22 cellular contexts compared by ENCODE assay signal in the genomic region with DNA sequence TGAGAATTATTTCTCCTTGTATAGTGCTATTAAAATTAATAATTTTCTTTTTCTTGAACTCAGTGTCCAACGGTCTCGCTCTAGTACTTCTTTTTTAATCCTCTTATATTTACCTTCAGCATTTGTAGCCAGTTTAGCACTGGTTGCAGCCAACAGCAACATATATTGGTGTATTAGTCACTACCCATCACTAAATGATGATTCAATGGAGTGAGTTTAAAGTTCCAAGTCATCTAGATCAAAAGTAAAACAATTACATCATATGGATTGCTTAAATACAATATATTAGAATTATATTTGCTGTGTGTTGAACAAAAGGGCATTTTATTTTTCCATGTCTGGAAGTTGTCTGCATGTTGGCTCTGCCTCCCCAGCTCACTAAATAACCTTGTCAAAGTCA.
A peak's percentile ranks its signal among the peaks of the same experiment; 100 is the strongest.
DNase-seq lines count a peak whose midpoint lies in the region; ATAC-seq, FAIRE-seq and TF ChIP-seq lines count a peak whose summit lies in the region.
"Had no signal": no experiment of that assay in that cellular context is flagged by ENCODE, and none has a peak within 500 bp of the region (broad histone marks: within the 10 kb centered on the region; RNA-seq: fewer than 3 reads in every experiment).

No MANE protein-coding gene starts in this region.

- H3K4me1 Mint-ChIP-seq in endodermal cell: peaks cover 20% of the 10 kb centered on the region
- H3K4me1 Mint-ChIP-seq: activated CD4-positive, alpha-beta T cell treated with anti-CD3 and anti-CD28 coated beads, Interleukin-2, amount 10 ng/mL, durations not matched to agents 7 days and 5 days had no signal

- H3K4me3 ChIP-seq in GM23248 (no peak overlapping the region), endothelial cell of umbilical vein (replicated peaks in 1 of 3; ENCODE audit: insufficient read depth in 1 of 3, low read depth in 1 of 3, low read length in 3 of 3) (no peak overlapping the region), vagina (no peak overlapping the region), endodermal cell (ENCODE audit: low read length) (no peak overlapping the region)
- H3K4me3 ChIP-seq: lung, ovary, uterus had no signal

- H3K9me3 Mint-ChIP-seq in endodermal cell: peaks cover 5% of the 10 kb centered on the region
- H3K9me3 Mint-ChIP-seq: activated CD4-positive, alpha-beta T cell treated with anti-CD3 and anti-CD28 coated beads, Interleukin-2, amount 10 ng/mL, durations not matched to agents 7 days and 5 days had no signal

- H3K27ac Mint-ChIP-seq in endodermal cell: no peak overlapping the region
- H3K27ac Mint-ChIP-seq: activated CD4-positive, alpha-beta T cell treated with anti-CD3 and anti-CD28 coated beads, Interleukin-2, amount 10 ng/mL, durations not matched to agents 7 days and 5 days; naive B cell had no signal

- ATAC-seq in GM19397 (IDR thresholded peaks at IDR 0.05; ENCODE audit: unreplicated experiment): no peak
- ATAC-seq: Panc1 had no signal

- no peak overlapping the region for H3K9ac ChIP-seq in GM23248
- no peak overlapping the region for H3K9ac ChIP-seq in endothelial cell of umbilical vein (replicated peaks; ENCODE audit: extremely low read depth, insufficient read depth, low read length)
- H3K9ac ChIP-seq in endodermal cell (ENCODE audit: extremely low read depth, low read length, poor library complexity, severe bottlenecking): no peak overlapping the region

- no peaks in the 10 kb centered on the region for H3K9me1 ChIP-seq in endothelial cell of umbilical vein (replicated peaks; ENCODE audit: control insufficient read depth, extremely low read depth, insufficient read depth, low read length)

- H3K27me3 ChIP-seq in GM23248 (replicated peaks; ENCODE audit: insufficient read depth) (no peaks in the 10 kb centered on the region), endothelial cell of umbilical vein (ENCODE audit: control insufficient read depth in 2 of 2, insufficient read depth in 2 of 2, low read length in 2 of 2) (no peaks in the 10 kb centered on the region), vagina (no peaks in the 10 kb centered on the region), endodermal cell (ENCODE audit: control insufficient read depth, insufficient read depth, low read length, poor library complexity, severe bottlenecking) (no peaks in the 10 kb centered on the region)
- H3K27me3 ChIP-seq: ovary, uterus had no signal

- FAIRE-seq in endothelial cell of umbilical vein (lab: Jason Lieb, UNC): no peak
- FAIRE-seq: colon, islet of Langerhans had no signal

- no peaks in the 10 kb centered on the region for H4K20me1 ChIP-seq in GM23248 (ENCODE audit: insufficient read depth)
- no peaks in the 10 kb centered on the region for H4K20me1 ChIP-seq in endothelial cell of umbilical vein (replicated peaks; ENCODE audit: control insufficient read depth, extremely low read depth, insufficient read depth, low read length)

- TF ChIP-seq CTCF in RWPE1 (conservative IDR thresholded peaks at IDR 0.05; ENCODE audit: low read depth) (no peak), endothelial cell of umbilical vein (IDR thresholded peaks at IDR 0.05; ENCODE audit: extremely low read depth in 1 of 2, insufficient read depth in 1 of 2, low read depth in 1 of 2, low read length in 2 of 2) (no peak), vagina (IDR thresholded peaks at IDR 0.05) (no peak), endodermal cell (conservative IDR thresholded peaks at IDR 0.05) (no peak)

- DNase-seq in GM23248: peak; percentile 21
- peak; percentile 63 for DNase-seq in RWPE1 (ENCODE audit: low spot score)
- DNase-seq in endothelial cell of umbilical vein (ENCODE audit: low read depth, low spot score): peak; percentile 6
- DNase-seq in kidney tubule cell (ENCODE audit: low spot score): peak; percentile 35
- DNase-seq in vagina (ENCODE audit: extremely low spot score in 2 of 2): no peak
- no peak for DNase-seq in posterior cingulate gyrus
- DNase-seq in endodermal cell: no peak
- DNase-seq: activated CD4-positive, alpha-beta T cell treated with anti-CD3 and anti-CD28 coated beads, Interleukin-2, amount 10 ng/mL, durations not matched to agents 7 days and 5 days; activated gamma-delta T cell treated with Interleukin-2 at 50 U/mL for 16 hours; amygdala; DND-41; naive B cell; NCI-H774; ovary; stimulated activated CD4-positive, alpha-beta T cell treated with anti-CD3 and anti-CD28 coated beads, Interleukin-2, amount 100 ng/mL, for 48 hours; substantia nigra; uterus had no signal

- H3K4me1 ChIP-seq in GM23248 (ENCODE audit: insufficient read depth): no peaks in the 10 kb centered on the region
- peaks cover under 1% of the 10 kb centered on the region for H3K4me1 ChIP-seq in endothelial cell of umbilical vein (ENCODE audit: control insufficient read depth, extremely low read depth, insufficient read depth, low read length)
- H3K4me1 ChIP-seq in vagina: no peaks in the 10 kb centered on the region
- peaks cover 6% of the 10 kb centered on the region for H3K4me1 ChIP-seq in endodermal cell (ENCODE audit: control insufficient read depth, insufficient read depth, low read length)
- H3K4me1 ChIP-seq: uterus had no signal

- POLR2A ChIA-PET in RWPE1 (lab: Yijun Ruan, JAX; ENCODE audit: low non-redundant PET): no interaction called here
- POLR2A ChIA-PET in endothelial cell of umbilical vein (lab: Charles Lee): no interaction called here

- TF ChIP-seq POLR2A in endothelial cell of umbilical vein (IDR thresholded peaks at IDR 0.05; ENCODE audit: low read depth, low read length) (no peak), vagina (IDR thresholded peaks at IDR 0.05) (no peak)

- no TSS peak for BruUV-seq in endothelial cell of umbilical vein (replicated peaks; lab: Mats Ljungman, UMichigan)

- H3K36me3 ChIP-seq in GM23248 (ENCODE audit: low read depth): no peaks in the 10 kb centered on the region
- no peaks in the 10 kb centered on the region for H3K36me3 ChIP-seq in endothelial cell of umbilical vein (ENCODE audit: control insufficient read depth in 2 of 2, extremely low read depth in 1 of 2, insufficient read depth in 2 of 2, low read length in 2 of 2)
- H3K36me3 ChIP-seq in vagina: no peaks in the 10 kb centered on the region
- H3K36me3 ChIP-seq in endodermal cell (ENCODE audit: control insufficient read depth, insufficient read depth, low read length): no peaks in the 10 kb centered on the region
- H3K36me3 ChIP-seq: ovary, uterus had no signal

- H3F3A ChIP-seq in GM23248 (ENCODE audit: insufficient read depth): no peaks in the 10 kb centered on the region

- in situ Hi-C loops in GM23248 (cut with MboI): no loop called here

- H3K79me2 ChIP-seq in GM23248 (ENCODE audit: insufficient read depth) (no peaks in the 10 kb centered on the region), endothelial cell of umbilical vein (ENCODE audit: control insufficient read depth, insufficient read depth, low read length) (no peaks in the 10 kb centered on the region)

- CTCF ChIA-PET in RWPE1 (lab: Yijun Ruan, JAX): interaction anchor here (0.6 to 0.7 kb wide), 2 partner anchors 214 to 469 kb away, joined by 3 read pairs; no protein-coding TSS in a partner anchor
- CTCF ChIA-PET in endothelial cell of umbilical vein (lab: Charles Lee): no interaction called here

- no peaks in the 10 kb centered on the region for H3K9me2 ChIP-seq in GM23248 (ENCODE audit: insufficient read depth)

- H2AFZ ChIP-seq in GM23248: no peak overlapping the region
- H2AFZ ChIP-seq in endothelial cell of umbilical vein (ENCODE audit: low read depth, low read length): no peak overlapping the region

- dilution Hi-C loops in endothelial cell of umbilical vein (cut with MboI; ENCODE audit: extremely low pct_ligation_motif_present, low sequenced_read_pairs): no loop called here

- intact Hi-C loops in endothelial cell of umbilical vein (cut with micrococcal nuclease) (no loop called here), vagina (cut with DNase I) (no loop called here), posterior cingulate gyrus (cut with DNase I) (no loop called here)

- no peak overlapping the region for H3K4me2 ChIP-seq in GM23248 (ENCODE audit: unreplicated experiment)
- H3K4me2 ChIP-seq in endothelial cell of umbilical vein (ENCODE audit: insufficient read depth, low read length): no peak overlapping the region

- H3K4me3 Mint-ChIP-seq in endodermal cell: no peak overlapping the region
- H3K4me3 Mint-ChIP-seq: activated CD4-positive, alpha-beta T cell treated with anti-CD3 and anti-CD28 coated beads, Interleukin-2, amount 10 ng/mL, durations not matched to agents 7 days and 5 days; naive B cell had no signal

- H3K9me3 ChIP-seq in GM23248 (ENCODE audit: low read depth) (no peaks in the 10 kb centered on the region), endothelial cell of umbilical vein (replicated peaks; ENCODE audit: control insufficient read depth, insufficient read depth, low read length) (no peaks in the 10 kb centered on the region), vagina (no peaks in the 10 kb centered on the region), endodermal cell (ENCODE audit: control insufficient read depth, low read length) (no peaks in the 10 kb centered on the region)
- H3K9me3 ChIP-seq: ovary, uterus had no signal

- no peaks in the 10 kb centered on the region for H3K36me3 Mint-ChIP-seq in endodermal cell (ENCODE audit: low read depth)
- H3K36me3 Mint-ChIP-seq: naive B cell had no signal

- H3K27ac ChIP-seq in GM23248: no peak overlapping the region
- H3K27ac ChIP-seq in RWPE1: no peak overlapping the region
- no peak overlapping the region for H3K27ac ChIP-seq in endothelial cell of umbilical vein (ENCODE audit: insufficient read depth, low read depth, low read length)
- no peak overlapping the region for H3K27ac ChIP-seq in vagina
- H3K27ac ChIP-seq in endodermal cell (ENCODE audit: low read depth, low read length): no peak overlapping the region
- H3K27ac ChIP-seq: ovary, uterus had no signal

- WGBS in GM23248 (ENCODE audit: low coverage in 1 of 2, low lambda C conversion rate in 2 of 2, missing lambda C conversion rate in 2 of 2), 2 experiments: 84 to 86% methylated on average over 2 of the region's 2 CpGs
- WGBS in endodermal cell (ENCODE audit: insufficient coverage in 1 of 2, insufficient read length in 1 of 2), 2 experiments: 94% methylated on average over 2 of the region's 2 CpGs; no CpG with 5 or more reads in 1 of the 2 experiments

- H3K27me3 Mint-ChIP-seq in endodermal cell (ENCODE audit: insufficient read depth): no peaks in the 10 kb centered on the region
- H3K27me3 Mint-ChIP-seq: naive B cell had no signal

TF ChIP-seq in endothelial cell of umbilical vein, 7 proteins besides CTCF, POLR2A, EP300 and RAD21:
- TF ChIP-seq FOS (IDR thresholded peaks at IDR 0.05; ENCODE audit: borderline replicate concordance, insufficient read depth, low read length): peak; percentile 58
- TF ChIP-seq, protein P1, sequence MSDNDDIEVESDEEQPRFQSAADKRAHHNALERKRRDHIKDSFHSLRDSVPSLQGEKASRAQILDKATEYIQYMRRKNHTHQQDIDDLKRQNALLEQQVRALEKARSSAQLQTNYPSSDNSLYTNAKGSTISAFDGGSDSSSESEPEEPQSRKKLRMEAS (IDR thresholded peaks at IDR 0.05; ENCODE audit: insufficient read depth, insufficient read length): no peak

Comparison
In these comparisons a context has a peak if more than half of its experiments do, and no peak if none do; other contexts are left out.
1. DNase-seq: peak in GM23248 (single experiment), RWPE1 (single experiment), endothelial cell of umbilical vein (single experiment) and kidney tubule cell (single experiment); none in vagina (0 of 2), posterior cingulate gyrus (0 of 10) and endodermal cell (single experiment).